ENCODE assay signal across 8 cellular contexts in genomic region chr6:43702522-43703440, GRCh38. TPM values are rescaled to one million over a fixed set of nuclear protein-coding genes. Genes with fewer than 3 reads are reported as not detected.
A peak's percentile ranks its signal among the peaks of the same experiment; 100 is the strongest.
DNase-seq lines count a peak whose midpoint lies in the region; ATAC-seq and TF ChIP-seq lines count a peak whose summit lies in the region.

No MANE protein-coding gene starts in this region.

- DNase-seq in G401 (ENCODE audit: low spot score) (peak; percentile 33), SHP77 treated with DMSO at 0.1 percent for 48 hours (lab: John Stamatoyannopoulos, UW) (peak; percentile 85), epithelial cell of proximal tubule (ENCODE audit: low read depth) (peak; percentile 53), mesothelial cell of epicardium (ENCODE audit: low spot score in 2 of 2, unreplicated experiment in 2 of 2) (peak; percentile 44 to 75), upper lobe of left lung (peak in 1 of 2 donors; percentile 96), cerebellum (ENCODE audit: low spot score) (no peak), 8988T (no peak)

- H3K27ac ChIP-seq in upper lobe of left lung: peak overlapping the region; percentile 66 to 85 (median 83)

- no peaks in the 10 kb centered on the region for H3K36me3 Mint-ChIP-seq in mesothelial cell of epicardium

- in situ Hi-C loops in G401 (cut with HindIII; ENCODE audit: low sequenced_read_pairs): no loop called here

- peaks cover 59 to 80% (median 66%) of the 10 kb centered on the region in 4 donors for H3K4me1 ChIP-seq in upper lobe of left lung

- no peak overlapping the region for H3K4me3 Mint-ChIP-seq in mesothelial cell of epicardium

- peak in 1 of 4 donors; percentile 39 for TF ChIP-seq EP300 in upper lobe of left lung (IDR thresholded peaks at IDR 0.05)

- H3K4me3 ChIP-seq in epithelial cell of proximal tubule (ENCODE audit: low read depth, low read length) (no peak overlapping the region), upper lobe of left lung (no peak overlapping the region)

- 30% methylated on average over 13 to 15 of the region's 15 CpGs for WGBS in upper lobe of left lung, 2 donors

- no peaks in the 10 kb centered on the region for H3K9me3 ChIP-seq in upper lobe of left lung

- H3K27ac Mint-ChIP-seq in mesothelial cell of epicardium: peak overlapping the region; percentile 90

- ATAC-seq in HG03432 (IDR thresholded peaks at IDR 0.05; ENCODE audit: unreplicated experiment) (peak; percentile 55), upper lobe of left lung (ENCODE audit: low FRiP score in 2 of 2) (peak; percentile 96)

- no peaks in the 10 kb centered on the region for H3K9me3 Mint-ChIP-seq in mesothelial cell of epicardium

- TF ChIP-seq POLR2A in upper lobe of left lung (IDR thresholded peaks at IDR 0.05): peak in 1 of 4 donors; percentile 69

- TF ChIP-seq CTCF in epithelial cell of proximal tubule (conservative IDR thresholded peaks at IDR 0.05; ENCODE audit: low read depth, low read length): no peak
- no peak for TF ChIP-seq CTCF in mesothelial cell of epicardium (IDR thresholded peaks at IDR 0.05; ENCODE audit: unreplicated experiment)
- no peak for TF ChIP-seq CTCF in upper lobe of left lung (IDR thresholded peaks at IDR 0.05)

- H3K27me3 Mint-ChIP-seq in mesothelial cell of epicardium (ENCODE audit: low read depth): no peaks in the 10 kb centered on the region

- peaks cover 70% of the 10 kb centered on the region for H3K4me1 Mint-ChIP-seq in mesothelial cell of epicardium

- no peaks in the 10 kb centered on the region for H3K27me3 ChIP-seq in upper lobe of left lung

- no peaks in the 10 kb centered on the region for H3K36me3 ChIP-seq in upper lobe of left lung

RNA-seq across cellular contexts. Expression of gene MRPS18A, which starts 15.2 kb away (rescaled TPM):
- 70.5 and 89.4 TPM in 2 replicates for total RNA-seq in G401 (2014; rRNA removed; shearing (Covaris generic))
- total RNA-seq in epithelial cell of proximal tubule (56.4 and 68.9 TPM in 2 replicates), mesothelial cell of epicardium (41.4 to 46.6 TPM (median 46.0 TPM) in 3 replicates), upper lobe of left lung (10 to 100 TPM; 21.0 to 45.6 (median 33.4) TPM), cerebellum (17.0 TPM)

RNA-seq across cellular contexts. Expression of gene RSPH9, which starts 57.9 kb away (rescaled TPM):
- total RNA-seq in G401 (2014; rRNA removed; shearing (Covaris generic)): 0.92 and 1.6 TPM in 2 replicates
- total RNA-seq in epithelial cell of proximal tubule (0.14 TPM in 1 of 2 replicates, not detected in the other), mesothelial cell of epicardium (0.80 to 0.88 TPM (median 0.82 TPM) in 3 replicates), upper lobe of left lung (1 to 10 TPM in 5 of 6 donors, under 1 TPM in 1; 0.20 to 4.2 (median 2.1) TPM), cerebellum (3.4 TPM)

Comparison
In these comparisons a context has a peak if more than half of its experiments do, and no peak if none do; other contexts are left out.
1. DNase-seq: peak in G401 (single experiment), SHP77 treated with DMSO at 0.1 percent for 48 hours (single experiment), epithelial cell of proximal tubule (single experiment) and mesothelial cell of epicardium (2 of 2); none in cerebellum (single experiment) and 8988T (single experiment).